In the genomic region with DNA sequence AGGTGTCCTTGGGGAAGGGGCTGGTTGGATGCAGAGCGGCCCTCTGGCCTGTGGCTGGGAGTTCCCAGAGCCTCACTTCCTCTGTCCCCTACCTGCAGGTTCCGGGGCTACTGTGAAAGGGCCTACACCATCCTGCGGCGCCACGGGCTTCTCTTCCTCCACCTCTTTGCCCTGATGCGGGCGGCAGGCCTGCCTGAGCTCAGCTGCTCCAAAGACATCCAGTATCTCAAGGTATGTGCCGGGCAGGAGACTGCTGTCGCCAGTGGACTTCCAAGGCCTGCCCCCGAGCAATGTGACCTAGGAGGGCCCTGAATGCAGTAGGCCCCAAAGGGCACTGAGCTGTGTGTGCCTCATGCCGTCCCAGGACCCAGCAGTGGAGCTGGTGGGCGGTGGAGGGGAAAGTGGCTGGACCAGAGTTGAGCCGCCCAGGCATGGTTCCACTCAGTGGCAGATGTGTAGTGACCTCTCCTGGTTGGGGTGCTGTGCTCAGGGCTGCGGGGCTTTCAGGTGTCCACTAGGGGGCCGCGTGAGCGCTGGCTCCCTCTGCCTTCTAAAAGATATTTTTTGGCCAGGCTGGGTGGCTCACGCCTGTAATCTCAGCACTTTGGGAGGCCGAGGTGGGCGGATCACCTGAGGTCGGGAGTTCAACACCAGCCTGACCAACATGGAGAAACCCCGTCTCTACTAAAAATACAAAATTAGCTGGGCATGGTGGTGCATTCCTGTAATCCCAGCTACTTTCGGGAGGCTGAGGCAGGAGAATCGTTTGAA, we compare ENCODE assay signal across 8 cellular contexts.
DNase-seq lines count a peak whose midpoint lies in the region; ATAC-seq, FAIRE-seq and TF ChIP-seq lines count a peak whose summit lies in the region.

No MANE protein-coding gene starts in this region.

- H3K36me3 ChIP-seq in bronchial epithelial cell (ENCODE audit: control insufficient read depth, insufficient read depth, low read length) = peaks cover 22% of the 10 kb centered on the region

- DNase-seq in Ammon's horn (ENCODE audit: low spot score) = peak; percentile 46
- peak; percentile 89 for DNase-seq in GM19239 (ENCODE audit: insufficient read length, low spot score)
- peak; percentile 25 for DNase-seq in NCI-H128 (lab: John Stamatoyannopoulos, UW; ENCODE audit: unreplicated experiment)
- peak; percentile 40 for DNase-seq in bronchial epithelial cell (ENCODE audit: low read depth)
- DNase-seq in left lobe of liver (ENCODE audit: low spot score) = no peak
- peak; percentile 39 to 57 for DNase-seq in stimulated activated CD8-positive, alpha-beta memory T cell treated with anti-CD3 and anti-CD28 coated beads, Interleukin-7, amount 100 ng/mL, for 1 hour (ENCODE audit: low read depth in 2 of 2)

- ATAC-seq in left lobe of liver = peak; percentile 89
- no peak for ATAC-seq in GM21381 (IDR thresholded peaks at IDR 0.05; ENCODE audit: unreplicated experiment)

- H3K27me3 ChIP-seq in bronchial epithelial cell (ENCODE audit: control insufficient read depth, insufficient read depth, low read length) = no peaks in the 10 kb centered on the region

- TF ChIP-seq CTCF in WI38 (IDR thresholded peaks at IDR 0.05; ENCODE audit: low read depth, low read length) (peak; percentile 78), bronchial epithelial cell (IDR thresholded peaks at IDR 0.05; ENCODE audit: insufficient read depth, low read length, severe bottlenecking) (peak; percentile 90)

- H3K4me3 ChIP-seq in WI38 (ENCODE audit: low read depth, low read length) (no peak overlapping the region), bronchial epithelial cell (ENCODE audit: low read depth, low read length) (no peak overlapping the region)

- FAIRE-seq in GM19239 (lab: Jason Lieb, UNC) = peak; percentile 72
- FAIRE-seq in bronchial epithelial cell (lab: Jason Lieb, UNC) = no peak
